ENCODE assay signal across 14 cellular contexts in genomic region chr3:20074226-20075063, GRCh38. TPM values are rescaled to one million over a fixed set of nuclear protein-coding genes. Genes with fewer than 3 reads are reported as not detected.
DNase-seq lines count a peak whose midpoint lies in the region; ATAC-seq and TF ChIP-seq lines count a peak whose summit lies in the region.
"Had no signal": no experiment of that assay in that cellular context is flagged by ENCODE, and none has a peak within 500 bp of the region (broad histone marks: within the 10 kb centered on the region; RNA-seq: fewer than 3 reads in every experiment).

No MANE protein-coding gene starts in this region.

- ATAC-seq in GM21526 (IDR thresholded peaks at IDR 0.05; ENCODE audit: low FRiP score, unreplicated experiment) (no peak), upper lobe of right lung (no peak), HG03095 (IDR thresholded peaks at IDR 0.05; ENCODE audit: unreplicated experiment) (no peak)
- ATAC-seq: activated naive CD8-positive, alpha-beta T cell treated with anti-CD3 and anti-CD28 coated beads, Interleukin-2, amount 50 U/mL, for 24 hours had no signal

- no peak overlapping the region for H3K4me3 ChIP-seq in foreskin fibroblast (ENCODE audit: low read depth in 1 of 2, low read length in 2 of 2)
- H3K4me3 ChIP-seq in suprapubic skin = no peak overlapping the region
- no peak overlapping the region for H3K4me3 ChIP-seq in upper lobe of right lung
- H3K4me3 ChIP-seq: skin epidermis, testis had no signal

- 74% methylated on average over 6 of the region's 6 CpGs for WGBS in suprapubic skin

- DNase-seq in HS-5 (ENCODE audit: low read depth) = peak; percentile 56
- DNase-seq in foreskin fibroblast = peak; percentile 53 to 79
- DNase-seq in suprapubic skin (ENCODE audit: low spot score in 2 of 2) = no peak
- no peak for DNase-seq in upper lobe of right lung
- DNase-seq: activated CD4-positive, CD25-positive, alpha-beta regulatory T cell; activated naive CD8-positive, alpha-beta T cell treated with anti-CD3 and anti-CD28 coated beads, Interleukin-2, amount 50 U/mL, for 24 hours; cortex of kidney; Kasumi-1; SK-N-SH; testis had no signal

- TF ChIP-seq CTCF in foreskin fibroblast (IDR thresholded peaks at IDR 0.05; ENCODE audit: low read depth, low read length) = no peak
- no peak for TF ChIP-seq CTCF in suprapubic skin (IDR thresholded peaks at IDR 0.05)
- no peak for TF ChIP-seq CTCF in upper lobe of right lung (IDR thresholded peaks at IDR 0.05)

- intact Hi-C loops in upper lobe of right lung (cut with DNase I) = no loop called here

- no peak for TF ChIP-seq POLR2A in suprapubic skin (IDR thresholded peaks at IDR 0.05)

- H3K4me1 ChIP-seq in suprapubic skin = peaks cover 11% of the 10 kb centered on the region
- no peaks in the 10 kb centered on the region for H3K4me1 ChIP-seq in upper lobe of right lung
- H3K4me1 ChIP-seq: testis had no signal

- H3K9me3 ChIP-seq in suprapubic skin = no peaks in the 10 kb centered on the region
- no peaks in the 10 kb centered on the region for H3K9me3 ChIP-seq in upper lobe of right lung
- H3K9me3 ChIP-seq: SK-N-SH, testis had no signal

- H3K27me3 ChIP-seq in suprapubic skin (no peaks in the 10 kb centered on the region), upper lobe of right lung (no peaks in the 10 kb centered on the region)
- H3K27me3 ChIP-seq: testis had no signal

- TF ChIP-seq EP300 in suprapubic skin (IDR thresholded peaks at IDR 0.05) = no peak

- H3K36me3 ChIP-seq in suprapubic skin (no peaks in the 10 kb centered on the region), upper lobe of right lung (peaks cover 10% of the 10 kb centered on the region)

- H3K27ac ChIP-seq in angular gyrus (ENCODE audit: low read depth, low read length) (peak overlapping the region; percentile 37), suprapubic skin (peak overlapping the region; percentile 18), upper lobe of right lung (no peak overlapping the region)
- H3K27ac ChIP-seq: testis had no signal

RNA-seq across cellular contexts. Expression of gene KAT2B, which starts 34.2 kb away (rescaled TPM):
- total RNA-seq in suprapubic skin (10 to 100 TPM; 35.7 to 63.7 (median 40.2) TPM), upper lobe of right lung (52.6 TPM)

Comparison
In these comparisons a context has a peak if more than half of its experiments do, and no peak if none do; other contexts are left out.
1. DNase-seq: peak in HS-5 (single experiment) and foreskin fibroblast (2 of 2); none in suprapubic skin (0 of 2) and upper lobe of right lung (single experiment).